In genomic region chr11:94767292-94767690, GRCh38 we compare ENCODE assay signal across 8 cellular contexts. TPM values are rescaled to one million over a fixed set of nuclear protein-coding genes. Genes with fewer than 3 reads are reported as not detected.
A peak's percentile ranks its signal among the peaks of the same experiment; 100 is the strongest.
DNase-seq lines count a peak whose midpoint lies in the region; ATAC-seq and TF ChIP-seq lines count a peak whose summit lies in the region.

No MANE protein-coding gene starts in this region.

- H3K9me3 Mint-ChIP-seq in naive thymus-derived CD4-positive, alpha-beta T cell, result peaks cover 0 to 2% (median 0%) of the 10 kb centered on the region in 11 donors

- peaks cover 5 to 19% (median 13%) of the 10 kb centered on the region in 7 donors for H3K4me1 Mint-ChIP-seq in naive thymus-derived CD4-positive, alpha-beta T cell

- WGBS in heart left ventricle, 4 donors, result 59 to 93% (median 80%) methylated on average over 5 of the region's 5 CpGs

- H3K9me3 ChIP-seq in heart left ventricle, result no peaks in the 10 kb centered on the region
- no peaks in the 10 kb centered on the region for H3K9me3 ChIP-seq in muscle layer of colon (ENCODE audit: low read length)
- H3K9me3 ChIP-seq in upper lobe of right lung, result no peaks in the 10 kb centered on the region
- H3K9me3 ChIP-seq in Karpas-422 (ENCODE audit: low read length), result no peaks in the 10 kb centered on the region
- H3K9me3 ChIP-seq in naive thymus-derived CD4-positive, alpha-beta T cell (ENCODE audit: control insufficient read depth in 2 of 3, low read length in 3 of 3), result no peaks in the 10 kb centered on the region

- H3K4me1 ChIP-seq in heart left ventricle (peaks cover 2 to 37% (median 19%) of the 10 kb centered on the region in 12 donors), muscle layer of colon (ENCODE audit: insufficient read depth, low read length) (peaks cover 49% of the 10 kb centered on the region), upper lobe of right lung (peaks cover 17% of the 10 kb centered on the region), Karpas-422 (ENCODE audit: low read length) (no peaks in the 10 kb centered on the region)
- no peaks in the 10 kb centered on the region for H3K4me1 ChIP-seq in naive thymus-derived CD4-positive, alpha-beta T cell (ENCODE audit: control insufficient read depth in 2 of 2, insufficient read depth in 2 of 2, low read length in 2 of 2)

- H2AFZ ChIP-seq in Karpas-422 (ENCODE audit: low read length), result no peak overlapping the region

- H3K36me3 Mint-ChIP-seq in naive thymus-derived CD4-positive, alpha-beta T cell, result peaks cover 0 to 3% (median 0%) of the 10 kb centered on the region in 5 donors

- POLR2A ChIA-PET in naive thymus-derived CD4-positive, alpha-beta T cell (lab: Charles Lee), result no interaction called here

- no peaks in the 10 kb centered on the region for H3K79me2 ChIP-seq in Karpas-422 (ENCODE audit: low read length)

- peak overlapping the region in 4 of 10 donors; percentile 79 to 83 (median 80) for H3K4me3 Mint-ChIP-seq in naive thymus-derived CD4-positive, alpha-beta T cell

- H3K36me3 ChIP-seq in heart left ventricle (no peaks in the 10 kb centered on the region), muscle layer of colon (ENCODE audit: insufficient read depth, low read length) (no peaks in the 10 kb centered on the region), upper lobe of right lung (no peaks in the 10 kb centered on the region), Karpas-422 (ENCODE audit: insufficient read depth, low read length) (no peaks in the 10 kb centered on the region)
- H3K36me3 ChIP-seq in naive thymus-derived CD4-positive, alpha-beta T cell (ENCODE audit: control insufficient read depth in 2 of 3, insufficient read depth in 3 of 3, low read length in 3 of 3), result no peaks in the 10 kb centered on the region

- no peak overlapping the region for H3K4me2 ChIP-seq in Karpas-422 (ENCODE audit: low read depth, low read length, poor library complexity, severe bottlenecking)

- H3K9ac ChIP-seq in muscle layer of colon (ENCODE audit: low read length), result peak overlapping the region; percentile 55
- no peak overlapping the region for H3K9ac ChIP-seq in Karpas-422 (ENCODE audit: low read length)

- DNase-seq in heart left ventricle (no peak), cardiac septum (ENCODE audit: low spot score) (no peak), dorsolateral prefrontal cortex (no peak), upper lobe of right lung (no peak), Karpas-422 (no peak), iPS-NIHi7 (ENCODE audit: extremely low spot score) (no peak)
- DNase-seq in naive thymus-derived CD4-positive, alpha-beta T cell, result no peak

- H3K27me3 Mint-ChIP-seq in naive thymus-derived CD4-positive, alpha-beta T cell, result peaks cover 33 to 43% (median 36%) of the 10 kb centered on the region in 5 donors

- no peaks in the 10 kb centered on the region for H3K27me3 ChIP-seq in heart left ventricle
- H3K27me3 ChIP-seq in dorsolateral prefrontal cortex, result no peaks in the 10 kb centered on the region
- H3K27me3 ChIP-seq in muscle layer of colon (ENCODE audit: control insufficient read depth in 1 of 2, insufficient read depth in 2 of 2, low read length in 2 of 2), result no peaks in the 10 kb centered on the region
- no peaks in the 10 kb centered on the region for H3K27me3 ChIP-seq in upper lobe of right lung
- H3K27me3 ChIP-seq in Karpas-422 (ENCODE audit: low read length), result peaks cover 3% of the 10 kb centered on the region; the same call in 1 of the 2 replicates
- H3K27me3 ChIP-seq in naive thymus-derived CD4-positive, alpha-beta T cell (ENCODE audit: control insufficient read depth in 2 of 2, insufficient read depth in 2 of 2, low read length in 2 of 2), result no peaks in the 10 kb centered on the region

- H4K20me1 ChIP-seq in Karpas-422 (ENCODE audit: insufficient read depth, low read depth, low read length), result no peaks in the 10 kb centered on the region

- TF ChIP-seq POLR2A in heart left ventricle (IDR thresholded peaks at IDR 0.05), result no peak

- TF ChIP-seq CTCF in heart left ventricle (IDR thresholded peaks at IDR 0.05) (no peak), dorsolateral prefrontal cortex (IDR thresholded peaks at IDR 0.05 in 54 of 56, conservative IDR thresholded peaks at IDR 0.05 in 2 of 56; ENCODE audit: low read depth in 1 of 56, partially characterized antibody in 56 of 56) (no peak), upper lobe of right lung (IDR thresholded peaks at IDR 0.05) (no peak)

- H3K4me3 ChIP-seq in heart left ventricle (peak overlapping the region in 5 of 12 donors; percentile 78 to 97 (median 83)), dorsolateral prefrontal cortex (peak overlapping the region in 17 of 59 donors; percentile 76 to 95 (median 88)), muscle layer of colon (ENCODE audit: low read depth in 1 of 2, low read length in 2 of 2) (peak overlapping the region in 1 of 2 donors; percentile 81), upper lobe of right lung (peak overlapping the region; percentile 91), Karpas-422 (ENCODE audit: low read length) (no peak overlapping the region)
- no peak overlapping the region for H3K4me3 ChIP-seq in naive thymus-derived CD4-positive, alpha-beta T cell (ENCODE audit: low read length)

- ATAC-seq in heart left ventricle (no peak), upper lobe of right lung (no peak)
- ATAC-seq in naive thymus-derived CD4-positive, alpha-beta T cell, result no peak

- H3K27ac Mint-ChIP-seq in naive thymus-derived CD4-positive, alpha-beta T cell, result no peak overlapping the region

- CTCF ChIA-PET in naive thymus-derived CD4-positive, alpha-beta T cell (lab: Charles Lee), result no interaction called here

- intact Hi-C loops in heart left ventricle (cut with DNase I) (loop anchor here in 6 of 10 donors (5.0 to 10.0 kb wide), 5 partner anchors 35 to 145 kb away; no protein-coding TSS in a partner anchor), cardiac septum (cut with DNase I) (loop anchor here (10.0 kb wide), 2 partner anchors 142 to 298 kb away; partner anchors contain the start of gene SRSF8), dorsolateral prefrontal cortex (cut with DNase I) (loop anchor here in 1 of 2 donors (2.0 to 10.0 kb wide), 2 partner anchors 26 to 142 kb away; no protein-coding TSS in a partner anchor), upper lobe of right lung (cut with DNase I) (no loop called here)
- intact Hi-C loops in naive thymus-derived CD4-positive, alpha-beta T cell (cut with micrococcal nuclease), result loop anchor here in 1 of 2 donors (5.0 kb wide), 1 partner anchor 145 kb away; no protein-coding TSS in a partner anchor

- H3K27ac ChIP-seq in heart left ventricle (peak overlapping the region in 11 of 12 donors; percentile 89 to 99 (median 96)), dorsolateral prefrontal cortex (peak overlapping the region in 39 of 59 donors; percentile 3 to 92 (median 77)), muscle layer of colon (ENCODE audit: low read depth, low read length) (peak overlapping the region; percentile 87), upper lobe of right lung (peak overlapping the region; percentile 96), Karpas-422 (ENCODE audit: low read length) (no peak overlapping the region)
- no peak overlapping the region for H3K27ac ChIP-seq in naive thymus-derived CD4-positive, alpha-beta T cell (ENCODE audit: low read depth, low read length)

- H3K9me2 ChIP-seq in Karpas-422 (replicated peaks; ENCODE audit: insufficient read depth, low read length), result no peaks in the 10 kb centered on the region

RNA-seq across cellular contexts. Expression of gene AMOTL1, which starts 0.9 kb away (rescaled TPM):
- 10 to 100 TPM; 24.4 to 76.0 (median 51.7) TPM for total RNA-seq in heart left ventricle
- polyA plus RNA-seq in heart left ventricle, result 1 to 10 TPM; 6.2 to 9.0 TPM
- total RNA-seq in cardiac septum, result 60.1 TPM
- 10 to 100 TPM; 13.5 to 35.0 (median 20.8) TPM for total RNA-seq in dorsolateral prefrontal cortex
- 62.5 TPM for total RNA-seq in upper lobe of right lung
- 0.04 TPM in 2 replicates for total RNA-seq in Karpas-422 (2014; rRNA removed; shearing (Covaris generic); ENCODE audit: low replicate concordance)
- total RNA-seq in naive thymus-derived CD4-positive, alpha-beta T cell, result 1 to 10 TPM in 1 of 5 experiments, under 1 TPM in 3, not detected in 1; 0.05 to 6.3 (median 0.39) TPM
- polyA plus RNA-seq in naive thymus-derived CD4-positive, alpha-beta T cell, result under 1 TPM in 1 of 2 donors, not detected in 1; 0.07 TPM

Comparison
In these comparisons a context has a peak if more than half of its experiments do, and no peak if none do; other contexts are left out.
1. H3K27ac ChIP-seq: peak in heart left ventricle (11 of 12), dorsolateral prefrontal cortex (39 of 59), muscle layer of colon (single experiment) and upper lobe of right lung (single experiment); none in Karpas-422 (single experiment) and naive thymus-derived CD4-positive, alpha-beta T cell (single experiment).